9 cellular contexts compared by ENCODE assay signal in the genomic region with DNA sequence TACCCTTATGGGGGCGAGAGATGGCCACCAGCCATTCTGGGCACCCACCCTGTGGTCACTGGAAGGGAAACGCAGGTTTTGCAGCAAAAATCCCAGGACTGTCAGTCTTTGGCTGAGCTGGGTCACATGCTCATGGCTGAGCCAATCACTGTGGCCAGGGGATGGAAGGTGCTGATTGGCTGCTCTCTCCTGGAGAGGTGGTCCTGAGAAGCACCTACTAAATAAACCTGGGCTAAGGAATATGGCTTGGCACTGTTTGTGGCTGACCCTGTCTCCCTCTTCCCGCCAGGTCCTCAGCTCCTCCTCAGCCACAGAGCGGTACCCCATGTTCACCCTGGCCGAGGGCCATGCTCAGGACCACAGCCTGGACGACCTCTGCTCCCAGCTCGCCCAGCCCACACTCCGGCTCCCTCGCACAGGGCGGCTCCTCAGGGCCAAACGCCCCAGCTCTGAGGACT. TPM values are rescaled to one million over a fixed set of nuclear protein-coding genes. Genes with fewer than 3 reads are reported as not detected.
DNase-seq lines count a peak whose midpoint lies in the region; ATAC-seq and TF ChIP-seq lines count a peak whose summit lies in the region.
"Had no signal": no experiment of that assay in that cellular context is flagged by ENCODE, and none has a peak within 500 bp of the region (broad histone marks: within the 10 kb centered on the region; RNA-seq: fewer than 3 reads in every experiment).

No MANE protein-coding gene starts in this region.

- H3K27ac ChIP-seq in CD8-positive, alpha-beta memory T cell (ENCODE audit: low read depth, low read length) = no peak overlapping the region
- no peak overlapping the region for H3K27ac ChIP-seq in HEK293 (ENCODE audit: extremely low read depth, low read depth, low read length)

- peak overlapping the region in 3 of 7 donors; percentile 73 to 81 (median 77) for H3K4me3 Mint-ChIP-seq in CD8-positive, alpha-beta memory T cell
- H3K4me3 Mint-ChIP-seq in activated CD4-positive, alpha-beta memory T cell treated with anti-CD3 and anti-CD28 coated beads for 36 hours = no peak overlapping the region
- H3K4me3 Mint-ChIP-seq in nephron progenitor cell = no peak overlapping the region

- TF ChIP-seq CTCF in HEK293 (tag by site-specific recombination; IDR thresholded peaks at IDR 0.05) (no peak), nephron progenitor cell (IDR thresholded peaks at IDR 0.05) (no peak)

- POLR2A ChIA-PET in CD8-positive, alpha-beta memory T cell (lab: Charles Lee) = interaction anchor here (0.6 to 4.0 kb wide), 7 partner anchors 8 to 208 kb away, joined by 3 to 27 read pairs (median 5); partner anchors contain the start of genes CDKN2D and KRI1
- POLR2A ChIA-PET in HEK293 (lab: Yijun Ruan, JAX) = interaction anchor here (0.6 to 2.2 kb wide), 12 partner anchors 9 to 283 kb away, joined by 3 to 14 read pairs (median 3); partner anchors contain the start of genes ATG4D, CDC37, CDKN2D and ICAM1
- POLR2A ChIA-PET in activated CD4-positive, alpha-beta memory T cell treated with anti-CD3 and anti-CD28 coated beads for 36 hours (lab: Charles Lee) = interaction anchor here (0.9 to 5.7 kb wide), 2 partner anchors 11 to 14 kb away, joined by 3 to 29 read pairs; partner anchors contain the start of gene KRI1

- no peak overlapping the region for H3K4me3 ChIP-seq in CD8-positive, alpha-beta memory T cell (ENCODE audit: low read length)
- no peak overlapping the region for H3K4me3 ChIP-seq in HEK293 (ENCODE audit: low read depth, low read length)

- H3K36me3 ChIP-seq in CD8-positive, alpha-beta memory T cell (ENCODE audit: insufficient read depth, low read length) = peaks cover 60% of the 10 kb centered on the region
- peaks cover 24 to 87% of the 10 kb centered on the region in 2 experiments; a peak in 2 of 3 replicates for H3K36me3 ChIP-seq in HEK293 (ENCODE audit: control insufficient read depth in 2 of 2, insufficient read depth in 1 of 2, low read length in 2 of 2)

- H3K36me3 Mint-ChIP-seq in CD8-positive, alpha-beta memory T cell = peaks cover 0 to 78% (median 4%) of the 10 kb centered on the region in 3 donors
- peaks cover 37% of the 10 kb centered on the region for H3K36me3 Mint-ChIP-seq in activated CD4-positive, alpha-beta memory T cell treated with anti-CD3 and anti-CD28 coated beads for 36 hours
- peaks cover 65% of the 10 kb centered on the region for H3K36me3 Mint-ChIP-seq in nephron progenitor cell (ENCODE audit: low read depth)

- no peaks in the 10 kb centered on the region for H3K9me3 ChIP-seq in CD8-positive, alpha-beta memory T cell (ENCODE audit: low read length)
- H3K9me3 ChIP-seq in HEK293 (ENCODE audit: control insufficient read depth, insufficient read depth, low read depth, low read length) = no peaks in the 10 kb centered on the region

- no peaks in the 10 kb centered on the region for H3K9me3 Mint-ChIP-seq in CD8-positive, alpha-beta memory T cell
- H3K9me3 Mint-ChIP-seq in activated CD4-positive, alpha-beta memory T cell treated with anti-CD3 and anti-CD28 coated beads for 36 hours = no peaks in the 10 kb centered on the region
- no peaks in the 10 kb centered on the region for H3K9me3 Mint-ChIP-seq in nephron progenitor cell

- no peak for ATAC-seq in HG03196 (IDR thresholded peaks at IDR 0.05; ENCODE audit: unreplicated experiment)
- ATAC-seq in GM21576 (IDR thresholded peaks at IDR 0.05; ENCODE audit: unreplicated experiment) = no peak

- peak overlapping the region; percentile 46 to 98 (median 90) for H3K27ac Mint-ChIP-seq in CD8-positive, alpha-beta memory T cell
- peak overlapping the region; percentile 92 for H3K27ac Mint-ChIP-seq in activated CD4-positive, alpha-beta memory T cell treated with anti-CD3 and anti-CD28 coated beads for 36 hours
- no peak overlapping the region for H3K27ac Mint-ChIP-seq in nephron progenitor cell

- intact Hi-C loops in activated CD4-positive, alpha-beta memory T cell treated with anti-CD3 and anti-CD28 coated beads for 36 hours (cut with micrococcal nuclease) = no loop called here

- DNase-seq in CD8-positive, alpha-beta memory T cell = no peak
- DNase-seq in activated CD4-positive, alpha-beta memory T cell treated with anti-CD3 and anti-CD28 coated beads for 36 hours = peak; percentile 46
- peak; percentile 54 for DNase-seq in left kidney (ENCODE audit: low read depth, low spot score)
- DNase-seq in GM19238 (ENCODE audit: insufficient read length, low spot score) = no peak
- no peak for DNase-seq in nephron progenitor cell

- H3K4me1 Mint-ChIP-seq in CD8-positive, alpha-beta memory T cell = peaks cover 43 to 61% (median 53%) of the 10 kb centered on the region in 3 donors
- peaks cover 33% of the 10 kb centered on the region for H3K4me1 Mint-ChIP-seq in activated CD4-positive, alpha-beta memory T cell treated with anti-CD3 and anti-CD28 coated beads for 36 hours (ENCODE audit: low read depth)
- H3K4me1 Mint-ChIP-seq in nephron progenitor cell = no peaks in the 10 kb centered on the region

- CTCF ChIA-PET in CD8-positive, alpha-beta memory T cell (lab: Charles Lee) = interaction anchor here (0.8 to 7.0 kb wide), 11 partner anchors 10 to 164 kb away, joined by 3 to 63 read pairs (median 7); partner anchors contain the start of genes CDKN2D, KEAP1 and KRI1
- CTCF ChIA-PET in HEK293 (lab: Yijun Ruan, JAX) = interaction anchor here (0.6 to 4.0 kb wide), 13 partner anchors 10 to 148 kb away, joined by 3 to 16 read pairs (median 3); no protein-coding TSS in a partner anchor
- CTCF ChIA-PET in activated CD4-positive, alpha-beta memory T cell treated with anti-CD3 and anti-CD28 coated beads for 36 hours (lab: Charles Lee) = interaction anchor here (0.6 to 2.4 kb wide), 16 partner anchors 10 to 149 kb away, joined by 3 to 18 read pairs (median 4); partner anchors contain the start of genes KEAP1 and QTRT1

- H3K27me3 ChIP-seq in CD8-positive, alpha-beta memory T cell (ENCODE audit: insufficient read depth, low read length, poor library complexity, severe bottlenecking) = no peaks in the 10 kb centered on the region

- H3K4me1 ChIP-seq in CD8-positive, alpha-beta memory T cell (ENCODE audit: insufficient read depth, low read length) = peaks cover 56% of the 10 kb centered on the region
- no peaks in the 10 kb centered on the region for H3K4me1 ChIP-seq in HEK293 (ENCODE audit: control insufficient read depth, insufficient read depth, low read length)

- no peaks in the 10 kb centered on the region for H3K27me3 Mint-ChIP-seq in CD8-positive, alpha-beta memory T cell
- H3K27me3 Mint-ChIP-seq in activated CD4-positive, alpha-beta memory T cell treated with anti-CD3 and anti-CD28 coated beads for 36 hours = no peaks in the 10 kb centered on the region
- no peaks in the 10 kb centered on the region for H3K27me3 Mint-ChIP-seq in nephron progenitor cell (ENCODE audit: low read depth, poor library complexity)

TF ChIP-seq in HEK293, 187 proteins besides CTCF, POLR2A, EP300 and RAD21:
- TF ChIP-seq SP2 (tag by site-specific recombination; IDR thresholded peaks at IDR 0.05) = peak; percentile 50
- TF ChIP-seq ZNF133 (tag by site-specific recombination; IDR thresholded peaks at IDR 0.05) = no peak
- TF ChIP-seq ZNF600 (tag by site-specific recombination; IDR thresholded peaks at IDR 0.05) = 0 out of 2 replicates have a peak, but pooled peaks have one; percentile 52
- TF ChIP-seq ZNF621 (tag by site-specific recombination; IDR thresholded peaks at IDR 0.05) = 0 out of 2 replicates have a peak, but pooled peaks have one; percentile 66
- TF ChIP-seq ZNF664 (tag by site-specific recombination; IDR thresholded peaks at IDR 0.05) = peak; percentile 30; the same call in 1 of the 2 replicates

RNA-seq across cellular contexts. Expression of gene ATG4D, which starts 8.9 kb away (rescaled TPM):
- total RNA-seq in CD8-positive, alpha-beta memory T cell = 10 to 100 TPM; 44.4 to 45.1 TPM
- polyA plus RNA-seq in CD8-positive, alpha-beta memory T cell = 28.9 TPM
- 10 to 100 TPM; 23.8 to 26.7 TPM for total RNA-seq in activated CD4-positive, alpha-beta memory T cell treated with anti-CD3 and anti-CD28 coated beads for 36 hours

RNA-seq across cellular contexts. Expression of gene KRI1, which starts 13.2 kb away (rescaled TPM):
- total RNA-seq in CD8-positive, alpha-beta memory T cell = 10 to 100 TPM; 61.6 to 64.5 TPM
- polyA plus RNA-seq in CD8-positive, alpha-beta memory T cell = 45.7 TPM
- 10 to 100 TPM; 46.2 to 52.3 TPM for total RNA-seq in activated CD4-positive, alpha-beta memory T cell treated with anti-CD3 and anti-CD28 coated beads for 36 hours

RNA-seq across cellular contexts. Expression of gene CDKN2D, which starts 16.2 kb away (rescaled TPM):
- total RNA-seq in CD8-positive, alpha-beta memory T cell = 10 to 100 TPM; 22.2 to 23.1 TPM
- polyA plus RNA-seq in CD8-positive, alpha-beta memory T cell = 176 TPM
- 10 to 100 TPM; 68.6 to 68.8 TPM for total RNA-seq in activated CD4-positive, alpha-beta memory T cell treated with anti-CD3 and anti-CD28 coated beads for 36 hours

RNA-seq across cellular contexts. Expression of gene AP1M2, which starts 34.5 kb away (rescaled TPM):
- not detected for total RNA-seq in CD8-positive, alpha-beta memory T cell
- not detected for polyA plus RNA-seq in CD8-positive, alpha-beta memory T cell
- not detected for total RNA-seq in activated CD4-positive, alpha-beta memory T cell treated with anti-CD3 and anti-CD28 coated beads for 36 hours
- total RNA-seq: pulmonary artery endothelial cell had no signal

RNA-seq across cellular contexts. Expression of gene S1PR5, which starts 35.4 kb away (rescaled TPM):
- total RNA-seq in CD8-positive, alpha-beta memory T cell = 1 to 10 TPM; 1.5 to 1.8 TPM
- polyA plus RNA-seq in CD8-positive, alpha-beta memory T cell = 90.3 TPM
- total RNA-seq in activated CD4-positive, alpha-beta memory T cell treated with anti-CD3 and anti-CD28 coated beads for 36 hours = under 1 TPM; 0.12 to 0.40 TPM
- total RNA-seq: pulmonary artery endothelial cell had no signal

Comparison
In these comparisons a context has a peak if more than half of its experiments do, and no peak if none do; other contexts are left out.
1. DNase-seq: peak in activated CD4-positive, alpha-beta memory T cell treated with anti-CD3 and anti-CD28 coated beads for 36 hours (single experiment) and left kidney (single experiment); none in CD8-positive, alpha-beta memory T cell (0 of 5), GM19238 (single experiment) and nephron progenitor cell (single experiment).